22 cellular contexts compared by ENCODE assay signal in genomic region chr7:119999743-120000475, GRCh38.
DNase-seq lines count a peak whose midpoint lies in the region; ATAC-seq, FAIRE-seq and TF ChIP-seq lines count a peak whose summit lies in the region.
"Had no signal": no experiment of that assay in that cellular context is flagged by ENCODE, and none has a peak within 500 bp of the region (broad histone marks: within the 10 kb centered on the region; RNA-seq: fewer than 3 reads in every experiment).

No MANE protein-coding gene starts in this region.

- in situ Hi-C loops in K562 (cut with MboI), result no loop called here
- in situ Hi-C loops in KBM-7 (cut with MboI; ENCODE audit: low pct_unique_long_range_greater_than_20kb, low sequenced_read_pairs), result no loop called here

- no peaks in the 10 kb centered on the region for H3K27me3 Mint-ChIP-seq in osteocyte (ENCODE audit: unreplicated experiment)

- H3K4me3 ChIP-seq in K562, result no peak overlapping the region
- H3K4me3 ChIP-seq in fibroblast of pulmonary artery (replicated peaks; ENCODE audit: low read depth, low read length), result no peak overlapping the region
- H3K4me3 ChIP-seq: GM23248, HAP-1, PC-9, SJSA1 had no signal

- H4K20me1 ChIP-seq in K562 (replicated peaks; ENCODE audit: control insufficient read depth, insufficient read depth, low read length), result no peaks in the 10 kb centered on the region

- peak; percentile 32 for DNase-seq in NCI-H226
- no peak for DNase-seq in K562 (ENCODE audit: extremely low read depth in 1 of 4, low spot score in 3 of 4)
- DNase-seq in fibroblast of pulmonary artery (ENCODE audit: low read depth), result peak; percentile 19
- no peak for DNase-seq in osteocyte (ENCODE audit: extremely low spot score, unreplicated experiment)
- DNase-seq in NK-92 (lab: John Stamatoyannopoulos, UW; ENCODE audit: unreplicated experiment), result no peak
- DNase-seq in KBM-7, result no peak
- DNase-seq in activated CD8-positive, alpha-beta memory T cell treated with anti-CD3 and anti-CD28 coated beads, Interleukin-2, amount 50 U/mL, for 48 hours, result no peak
- DNase-seq: AML-193, DMS79 treated with DMSO at 0.1 percent for 48 hours, GM23248, KG1, MV-4-11, NCI-H1694 treated with DMSO at 0.1 percent for 48 hours, NCI-H2107, NCI-H2227 treated with DMSO at 0.1 percent for 48 hours, NCI-H526, PC-9, SW 1271 had no signal

- peaks cover 8% of the 10 kb centered on the region for H3K4me1 Mint-ChIP-seq in osteocyte (ENCODE audit: unreplicated experiment)

- TF ChIP-seq CTCF in K562 (IDR thresholded peaks at IDR 0.05 in 2 of 3, conservative IDR thresholded peaks at IDR 0.05 in 1 of 3; ENCODE audit: insufficient read depth in 2 of 3, low read depth in 1 of 3, low read length in 3 of 3) (no peak), fibroblast of pulmonary artery (IDR thresholded peaks at IDR 0.05; ENCODE audit: low read length, missing control alignments) (no peak), osteocyte (IDR thresholded peaks at IDR 0.05) (no peak)

- no peak overlapping the region for H3K4me2 ChIP-seq in K562 (ENCODE audit: insufficient read depth, low read length)
- H3K4me2 ChIP-seq: PC-9 had no signal

- H3K36me3 ChIP-seq in K562 (ENCODE audit: control insufficient read depth, insufficient read depth, low read length), result no peaks in the 10 kb centered on the region
- H3K36me3 ChIP-seq: HAP-1, SJSA1 had no signal

- 18% methylated on average over 5 of the region's 5 CpGs for WGBS in K562 (ENCODE audit: insufficient coverage, low coverage, missing lambda C conversion rate)

- H3K4me3 Mint-ChIP-seq in osteocyte (ENCODE audit: unreplicated experiment), result no peak overlapping the region

- no peak overlapping the region for H2AFZ ChIP-seq in K562 (ENCODE audit: low read depth, low read length)
- H2AFZ ChIP-seq: GM23248, PC-9 had no signal

- H3K9me1 ChIP-seq in K562 (ENCODE audit: control insufficient read depth, insufficient read depth, low read length), result no peaks in the 10 kb centered on the region

- H3K9me3 Mint-ChIP-seq in osteocyte (ENCODE audit: unreplicated experiment), result peaks cover 5% of the 10 kb centered on the region

- ATAC-seq in K562 (peak; percentile 32; the same call in 1 of the 3 replicates), GM21529 (IDR thresholded peaks at IDR 0.05; ENCODE audit: unreplicated experiment) (no peak)

- H3K27me3 ChIP-seq in K562 (ENCODE audit: control insufficient read depth in 2 of 2, insufficient read depth in 2 of 2, low read length in 2 of 2), result no peaks in the 10 kb centered on the region; a peak in 1 of 5 replicates
- H3K27me3 ChIP-seq: SJSA1 had no signal

- POLR2A ChIA-PET in K562 (lab: Yijun Ruan, JAX), result no interaction called here

- TF ChIP-seq EP300 in K562 (IDR thresholded peaks at IDR 0.05; ENCODE audit: low read length), result no peak

- no peaks in the 10 kb centered on the region for H3K79me2 ChIP-seq in K562 (ENCODE audit: control insufficient read depth, insufficient read depth, low read length)

- intact Hi-C loops in K562 (cut with micrococcal nuclease), result no loop called here

- CTCF ChIA-PET in K562 (lab: Yijun Ruan, JAX; ENCODE audit: low intra/inter-chr PET ratio), result no interaction called here

- no peaks in the 10 kb centered on the region for H3K4me1 ChIP-seq in K562 (replicated peaks in 1 of 2; ENCODE audit: control insufficient read depth in 2 of 2, insufficient read depth in 2 of 2, low read length in 2 of 2)
- H3K4me1 ChIP-seq: HAP-1, SJSA1 had no signal

- no peak for TF ChIP-seq RAD21 in K562 (CRISPR knock-in tag; conservative IDR thresholded peaks at IDR 0.05 in 1 of 2, IDR thresholded peaks at IDR 0.05 in 1 of 2)

- H3K9ac ChIP-seq in K562 (ENCODE audit: insufficient read depth in 1 of 2, low read depth in 2 of 2, low read length in 2 of 2), result no peak overlapping the region
- H3K9ac ChIP-seq: GM23248 had no signal

- TF ChIP-seq POLR2A in K562 (conservative IDR thresholded peaks at IDR 0.05), result no peak

- no peak overlapping the region for H3K27ac ChIP-seq in K562 (ENCODE audit: extremely low read depth, low read depth, low read length)
- H3K27ac ChIP-seq: C4-2B, GM23248, PC-9, SJSA1 had no signal

- H3K27ac Mint-ChIP-seq in osteocyte (ENCODE audit: unreplicated experiment), result peak overlapping the region; percentile 24

- H3K9me3 ChIP-seq in K562 (replicated peaks; ENCODE audit: control insufficient read depth, insufficient read depth, low read depth, low read length), result 0 out of 2 replicates have a peak, but pooled peaks cover 3% of the 10 kb centered on the region
- H3K9me3 ChIP-seq: HAP-1, SJSA1 had no signal

- no peaks in the 10 kb centered on the region for H3K36me3 Mint-ChIP-seq in osteocyte (ENCODE audit: unreplicated experiment)

- no TSS peak for BruUV-seq in K562 (replicated peaks; lab: Mats Ljungman, UMichigan)

- no peak for FAIRE-seq in K562 (lab: Jason Lieb, UNC)

TF ChIP-seq in K562, 482 proteins besides CTCF, POLR2A, EP300 and RAD21:
- TF ChIP-seq ZNF316 (IDR thresholded peaks at IDR 0.05) (peak; percentile 61), ELF4 (CRISPR knock-in tag; IDR thresholded peaks at IDR 0.05) (no peak), C11orf30 (IDR thresholded peaks at IDR 0.05; ENCODE audit: low read depth) (peak; percentile 23; the same call in 1 of the 2 replicates), ZNF12 (CRISPR knock-in tag; IDR thresholded peaks at IDR 0.05) (no peak), ZNF165 (CRISPR knock-in tag; IDR thresholded peaks at IDR 0.05; ENCODE audit: borderline replicate concordance) (no peak)

Comparison
In these comparisons a context has a peak if more than half of its experiments do, and no peak if none do; other contexts are left out.
1. DNase-seq: peak in NCI-H226 (single experiment) and fibroblast of pulmonary artery (single experiment); none in K562 (0 of 4), osteocyte (single experiment), NK-92 (single experiment), KBM-7 (single experiment) and activated CD8-positive, alpha-beta memory T cell treated with anti-CD3 and anti-CD28 coated beads, Interleukin-2, amount 50 U/mL, for 48 hours (single experiment).